ENCODE assay signal across 8 cellular contexts in the genomic region with DNA sequence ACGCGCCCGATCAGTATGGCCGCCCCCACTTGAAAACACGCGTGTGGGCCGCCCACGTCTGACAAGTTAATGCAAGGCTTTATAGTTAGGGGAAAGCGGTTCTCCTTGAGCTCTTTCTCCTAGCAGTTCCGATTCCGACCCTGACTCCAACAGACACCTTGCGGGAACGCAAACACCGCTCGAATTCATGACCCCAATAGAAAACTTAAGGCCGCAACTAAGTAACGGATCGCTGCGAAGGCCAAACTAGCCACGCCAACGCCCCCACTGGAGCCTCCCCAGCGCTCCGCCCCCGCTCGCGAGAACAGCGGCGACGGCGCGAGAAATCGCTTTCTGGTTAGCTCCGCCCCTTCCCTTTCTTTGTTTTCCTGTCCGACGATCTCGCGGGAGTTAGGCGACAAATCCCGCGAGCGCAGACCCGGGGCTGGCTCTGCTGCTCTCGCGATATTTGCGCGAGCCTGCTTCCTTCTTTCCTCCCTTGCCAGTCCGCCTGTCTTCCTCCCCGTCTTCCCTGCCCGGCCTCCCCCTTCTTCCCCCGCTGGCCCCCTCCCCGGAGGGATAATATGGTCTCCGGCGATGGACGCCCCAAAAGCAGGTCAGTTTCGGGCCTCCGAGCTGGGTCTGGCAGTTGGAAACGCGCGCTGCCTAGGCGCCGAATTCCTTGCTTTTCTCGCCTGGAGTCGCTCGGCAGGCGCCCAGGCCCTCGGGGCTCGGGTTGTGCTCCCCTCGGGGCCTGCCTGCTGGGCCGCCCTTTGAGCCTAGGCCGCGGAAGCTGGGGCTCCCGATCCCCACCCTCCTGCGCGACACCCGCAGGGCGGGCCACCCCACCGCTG. TPM values are rescaled to one million over a fixed set of nuclear protein-coding genes. Genes with fewer than 3 reads are reported as not detected.
DNase-seq lines count a peak whose midpoint lies in the region; ATAC-seq and TF ChIP-seq lines count a peak whose summit lies in the region.

A gene with protein sequence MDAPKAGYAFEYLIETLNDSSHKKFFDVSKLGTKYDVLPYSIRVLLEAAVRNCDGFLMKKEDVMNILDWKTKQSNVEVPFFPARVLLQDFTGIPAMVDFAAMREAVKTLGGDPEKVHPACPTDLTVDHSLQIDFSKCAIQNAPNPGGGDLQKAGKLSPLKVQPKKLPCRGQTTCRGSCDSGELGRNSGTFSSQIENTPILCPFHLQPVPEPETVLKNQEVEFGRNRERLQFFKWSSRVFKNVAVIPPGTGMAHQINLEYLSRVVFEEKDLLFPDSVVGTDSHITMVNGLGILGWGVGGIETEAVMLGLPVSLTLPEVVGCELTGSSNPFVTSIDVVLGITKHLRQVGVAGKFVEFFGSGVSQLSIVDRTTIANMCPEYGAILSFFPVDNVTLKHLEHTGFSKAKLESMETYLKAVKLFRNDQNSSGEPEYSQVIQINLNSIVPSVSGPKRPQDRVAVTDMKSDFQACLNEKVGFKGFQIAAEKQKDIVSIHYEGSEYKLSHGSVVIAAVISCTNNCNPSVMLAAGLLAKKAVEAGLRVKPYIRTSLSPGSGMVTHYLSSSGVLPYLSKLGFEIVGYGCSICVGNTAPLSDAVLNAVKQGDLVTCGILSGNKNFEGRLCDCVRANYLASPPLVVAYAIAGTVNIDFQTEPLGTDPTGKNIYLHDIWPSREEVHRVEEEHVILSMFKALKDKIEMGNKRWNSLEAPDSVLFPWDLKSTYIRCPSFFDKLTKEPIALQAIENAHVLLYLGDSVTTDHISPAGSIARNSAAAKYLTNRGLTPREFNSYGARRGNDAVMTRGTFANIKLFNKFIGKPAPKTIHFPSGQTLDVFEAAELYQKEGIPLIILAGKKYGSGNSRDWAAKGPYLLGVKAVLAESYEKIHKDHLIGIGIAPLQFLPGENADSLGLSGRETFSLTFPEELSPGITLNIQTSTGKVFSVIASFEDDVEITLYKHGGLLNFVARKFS (plus strand): TSS at position 455 of the 833 bp plus-strand sequence. CDS start 122 bp downstream, at position 577.

- H3K4me2 ChIP-seq in parathyroid adenoma (ENCODE audit: low read length) = peak within 1 kb of the TSS; percentile 80

- TF ChIP-seq CTCF in GM12875 (IDR thresholded peaks at IDR 0.05; ENCODE audit: borderline replicate concordance, insufficient read depth, low read depth, low read length) (no peak), cardiac muscle cell (IDR thresholded peaks at IDR 0.05; ENCODE audit: low read depth, low read length) (no peak), parathyroid adenoma (IDR thresholded peaks at IDR 0.05) (no peak), tibial nerve (IDR thresholded peaks at IDR 0.05) (peak in 1 of 5 experiments; percentile 45)

- no peaks in the 10 kb centered on the region for H3K9me3 ChIP-seq in cardiac muscle cell (ENCODE audit: low read depth)
- H3K9me3 ChIP-seq in parathyroid adenoma (ENCODE audit: control insufficient read depth, low read length) = no peaks in the 10 kb centered on the region
- no peaks in the 10 kb centered on the region for H3K9me3 ChIP-seq in tibial nerve

- H3K36me3 Mint-ChIP-seq in T-cell = peaks cover 16% of the 10 kb centered on the region

- H3K79me2 ChIP-seq in parathyroid adenoma = peaks cover 2% of the 10 kb centered on the region

- CTCF ChIA-PET in T-cell (lab: Charles Lee) = interaction anchor here (0.5 to 1.6 kb wide), 6 partner anchors 15 to 1630 kb away, joined by 3 to 9 read pairs (median 3); a partner anchor contains a TSS

- DNase-seq in NCI-H1436 treated with DMSO at 0.1 percent for 48 hours (lab: John Stamatoyannopoulos, UW) (peak; percentile 94), T-cell (peak; percentile 93 to 99 (median 96)), cardiac muscle cell (ENCODE audit: low read depth in 1 of 2, low spot score in 1 of 2) (peak; percentile 99), tibial nerve (ENCODE audit: low spot score in 2 of 2) (peak; percentile 96)

- H3K9ac ChIP-seq in parathyroid adenoma = peak within 1 kb of the TSS; percentile 96

- no peaks in the 10 kb centered on the region for H3K9me3 Mint-ChIP-seq in T-cell

- H3K36me3 ChIP-seq in cardiac muscle cell (peaks cover 15% of the 10 kb centered on the region), parathyroid adenoma (ENCODE audit: control insufficient read depth, insufficient read depth, low read length) (no peaks in the 10 kb centered on the region), tibial nerve (peaks cover 0 to 25% (median 0%) of the 10 kb centered on the region in 3 donors)

- H3K27me3 ChIP-seq in cardiac muscle cell = peaks cover 1% of the 10 kb centered on the region
- H3K27me3 ChIP-seq in parathyroid adenoma (ENCODE audit: control insufficient read depth, insufficient read depth, low read length) = no peaks in the 10 kb centered on the region
- H3K27me3 ChIP-seq in tibial nerve = no peaks in the 10 kb centered on the region

- H2AFZ ChIP-seq in parathyroid adenoma = peak within 1 kb of the TSS; percentile 98

- H3K4me3 ChIP-seq in GM12875 (ENCODE audit: low read depth, low read length) (peak within 1 kb of the TSS; percentile 98), cardiac muscle cell (peak within 1 kb of the TSS; percentile 70), parathyroid adenoma (ENCODE audit: low read depth, low read length) (peak within 1 kb of the TSS; percentile 93), tibial nerve (peak within 1 kb of the TSS; percentile 81 to 100 (median 92))

- peaks cover 6% of the 10 kb centered on the region for H3K4me1 ChIP-seq in cardiac muscle cell (ENCODE audit: low read depth)
- no peaks in the 10 kb centered on the region for H3K4me1 ChIP-seq in parathyroid adenoma
- H3K4me1 ChIP-seq in tibial nerve = peaks cover 0 to 52% (median 25%) of the 10 kb centered on the region in 4 donors

- TF ChIP-seq POLR2A in tibial nerve (IDR thresholded peaks at IDR 0.05) = peak in 1 of 2 donors; percentile 50

- TF ChIP-seq EP300 in tibial nerve (IDR thresholded peaks at IDR 0.05) = peak; percentile 79 to 92

- H3K4me3 Mint-ChIP-seq in T-cell = peak within 1 kb of the TSS; percentile 91 to 98 (median 95)

- peak within 1 kb of the TSS; percentile 95 to 96 for H3K27ac Mint-ChIP-seq in T-cell

- ATAC-seq in HG02840 (IDR thresholded peaks at IDR 0.05; ENCODE audit: low FRiP score, unreplicated experiment) (peak; percentile 91), T-cell (replicated peaks in 1 of 4) (peak; percentile 92 to 94 (median 93))

- H3K4me1 Mint-ChIP-seq in T-cell = peaks cover 43 to 53% (median 46%) of the 10 kb centered on the region in 3 donors

- no peaks in the 10 kb centered on the region for H3K27me3 Mint-ChIP-seq in T-cell

- 0 to 1% (median 1%) methylated on average over 64 to 77 of the region's 77 CpGs for WGBS in adipose tissue, 3 donors
- 0 to 1% methylated on average over 66 to 72 of the region's 77 CpGs for WGBS in tibial nerve, 2 donors

- H3K27ac ChIP-seq in adipose tissue (ENCODE audit: low read depth, low read length) = peak within 1 kb of the TSS; percentile 58
- H3K27ac ChIP-seq in cardiac muscle cell = peak within 1 kb of the TSS; percentile 97
- peak within 1 kb of the TSS; percentile 88 for H3K27ac ChIP-seq in parathyroid adenoma
- peak within 1 kb of the TSS; percentile 78 to 99 (median 96) for H3K27ac ChIP-seq in tibial nerve

- POLR2A ChIA-PET in T-cell (lab: Charles Lee) = interaction anchor here (0.5 to 1.7 kb wide), 5 partner anchors 14 to 442 kb away, joined by 3 to 16 read pairs (median 6); a partner anchor contains a TSS

RNA-seq across cellular contexts. Expression of the gene that starts here (rescaled TPM):
- total RNA-seq in T-cell (10 to 100 TPM; 58.7 to 71.5 (median 65.1) TPM), cardiac muscle cell (21.6 and 34.2 TPM in 2 replicates), tibial nerve (10 to 100 TPM; 32.4 to 45.9 (median 42.4) TPM)
- polyA plus RNA-seq in adipose tissue (10 to 100 TPM in 2 of 3 donors, 1 to 10 TPM in 1; 7.5 to 16.9 (median 15.4) TPM), cardiac muscle cell (23.4 and 30.4 TPM in 2 replicates)

Comparison
In these comparisons a context has a peak if more than half of its experiments do, and no peak if none do; other contexts are left out.
1. Peak in every context shown above with its lines: DNase-seq, ATAC-seq, H3K4me3 ChIP-seq and H3K27ac ChIP-seq.